Comparison of ENCODE assay signal across 6 cellular contexts in the genomic region with DNA sequence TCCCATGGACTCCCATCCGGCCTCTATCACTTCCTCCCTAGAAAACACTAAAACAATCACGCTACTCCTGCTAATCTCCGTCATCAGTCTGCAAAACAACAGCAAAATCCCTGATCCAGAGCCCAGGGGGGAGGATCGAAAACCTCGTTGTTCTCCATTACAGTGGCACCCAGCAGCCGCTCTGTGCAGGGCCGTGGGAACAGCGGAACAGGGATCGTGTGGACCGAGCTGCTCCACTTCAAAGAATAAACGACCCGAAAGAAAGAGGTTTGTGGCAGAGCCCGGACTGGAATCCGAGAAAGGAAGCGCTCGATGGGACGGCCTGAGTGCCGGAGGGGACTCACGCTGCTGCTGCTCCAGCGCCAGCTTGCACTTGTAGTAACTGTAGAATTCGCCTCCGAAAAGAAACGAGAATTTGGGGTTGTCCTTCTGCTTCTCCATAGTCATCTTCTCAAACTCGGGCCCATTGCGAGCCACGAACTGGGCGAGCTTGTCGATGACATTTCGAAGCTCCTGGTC.
DNase-seq lines count a peak whose midpoint lies in the region; ATAC-seq and TF ChIP-seq lines count a peak whose summit lies in the region.

No MANE protein-coding gene starts in this region.

- peak overlapping the region; percentile 96 for H3K27ac ChIP-seq in VCaP
- peak overlapping the region; percentile 83 for H3K27ac ChIP-seq in layer of hippocampus (ENCODE audit: low read depth, low read length)

- no peak for TF ChIP-seq CTCF in VCaP (conservative IDR thresholded peaks at IDR 0.05)

- H3K27me3 ChIP-seq in layer of hippocampus (ENCODE audit: control insufficient read depth, insufficient read depth, low read length), result no peaks in the 10 kb centered on the region

- ATAC-seq in GM19463 (IDR thresholded peaks at IDR 0.05; ENCODE audit: unreplicated experiment), result no peak

- DNase-seq in NOMO-1 treated with DMSO at 0.1 percent for 48 hours (lab: John Stamatoyannopoulos, UW; ENCODE audit: unreplicated experiment) (peak; percentile 21), NOMO-1 treated with dmso at 0.1 percent for 144 hours (lab: John Stamatoyannopoulos, UW; ENCODE audit: unreplicated experiment) (no peak)
- DNase-seq in activated CD4-positive, CD25-positive, alpha-beta regulatory T cell (lab: John Stamatoyannopoulos, UW), result no peak
